1 cellular context compared by ENCODE assay signal in genomic region chr14:68795602-68796417, GRCh38.
TF ChIP-seq lines count a peak whose summit lies in the region.

No MANE protein-coding gene starts in this region.

TF ChIP-seq in GM12878, 131 proteins besides CTCF, POLR2A, EP300 and RAD21 (continued from another document and continues in another):
- no peak for TF ChIP-seq ZBTB33 (IDR thresholded peaks at IDR 0.05)
- peak; percentile 65 for TF ChIP-seq BCL3 (IDR thresholded peaks at IDR 0.05; ENCODE audit: borderline replicate concordance, insufficient read depth, low read depth, low read length, poor library complexity, severe bottlenecking)
- TF ChIP-seq RAD51 (IDR thresholded peaks at IDR 0.05) = no peak
- TF ChIP-seq FOXM1 (IDR thresholded peaks at IDR 0.05; ENCODE audit: low read depth, low read length) = no peak
- TF ChIP-seq MYB (IDR thresholded peaks at IDR 0.05; ENCODE audit: borderline replicate concordance, low read depth, low read length) = no peak
- peak; percentile 73; the same call in 1 of the 2 replicates for TF ChIP-seq RELB (IDR thresholded peaks at IDR 0.05; ENCODE audit: low read depth)
- TF ChIP-seq BACH1 (IDR thresholded peaks at IDR 0.05; ENCODE audit: borderline replicate concordance) = peak; percentile 57; the same call in 1 of the 2 replicates
- TF ChIP-seq IKZF2 (IDR thresholded peaks at IDR 0.05) = peak; percentile 77 to 83
- no peak for TF ChIP-seq PRDM15 (CRISPR knock-in tag; IDR thresholded peaks at IDR 0.05)
- peak; percentile 57 for TF ChIP-seq E4F1 (IDR thresholded peaks at IDR 0.05; ENCODE audit: borderline replicate concordance, partially characterized antibody)
- 0 out of 2 replicates have a peak, but pooled peaks have one; percentile 16 for TF ChIP-seq IRF5 (IDR thresholded peaks at IDR 0.05; ENCODE audit: borderline replicate concordance)
- TF ChIP-seq BCL11A (IDR thresholded peaks at IDR 0.05; ENCODE audit: low read depth, low read length) = peak; percentile 18
- no peak for TF ChIP-seq HDAC6 (IDR thresholded peaks at IDR 0.05; ENCODE audit: unreplicated experiment)
- TF ChIP-seq TARDBP (IDR thresholded peaks at IDR 0.05; ENCODE audit: borderline replicate concordance) = no peak
- TF ChIP-seq BMI1 (IDR thresholded peaks at IDR 0.05; ENCODE audit: borderline replicate concordance) = no peak
- no peak for TF ChIP-seq FOS (IDR thresholded peaks at IDR 0.05; ENCODE audit: borderline replicate concordance, extremely low read depth, insufficient read length)
- no peak for TF ChIP-seq RBBP5 (conservative IDR thresholded peaks at IDR 0.05)
- TF ChIP-seq MEF2A (IDR thresholded peaks at IDR 0.05; ENCODE audit: insufficient read depth, low read depth, low read length) = peak; percentile 66
- no peak for TF ChIP-seq YBX1 (IDR thresholded peaks at IDR 0.05)
- no peak for TF ChIP-seq CHD4 (IDR thresholded peaks at IDR 0.05)
- TF ChIP-seq ZNF384 (IDR thresholded peaks at IDR 0.05; ENCODE audit: borderline replicate concordance, low read depth, low read length) = peak; percentile 42; the same call in 1 of the 2 replicates
- TF ChIP-seq ZNF207 (IDR thresholded peaks at IDR 0.05; ENCODE audit: borderline replicate concordance) = peak; percentile 84; the same call in 1 of the 2 replicates
- no peak; the same call in 1 of the 2 replicates for TF ChIP-seq NBN (IDR thresholded peaks at IDR 0.05)
- TF ChIP-seq PML (IDR thresholded peaks at IDR 0.05; ENCODE audit: low read length) = no peak
- TF ChIP-seq FOXK2 (IDR thresholded peaks at IDR 0.05) = no peak
- no peak for TF ChIP-seq ZNF24 (IDR thresholded peaks at IDR 0.05)
- no peak for TF ChIP-seq EZH2 (IDR thresholded peaks at IDR 0.05; ENCODE audit: borderline replicate concordance, control insufficient read depth, low read depth, low read length)
- no peak for TF ChIP-seq E2F4 (IDR thresholded peaks at IDR 0.05; ENCODE audit: low read depth, low read length)
- TF ChIP-seq POU2F2 (IDR thresholded peaks at IDR 0.05; ENCODE audit: borderline replicate concordance, low read depth, low read length) = peak; percentile 67; the same call in 1 of the 3 replicates
- TF ChIP-seq CBFB (IDR thresholded peaks at IDR 0.05; ENCODE audit: low read depth) = no peak; the same call in none of the 2 replicates
- peak; percentile 35 to 88; a peak in 2 of 4 replicates for TF ChIP-seq BHLHE40 (IDR thresholded peaks at IDR 0.05; ENCODE audit: borderline replicate concordance in 1 of 2, low read depth in 2 of 2, low read length in 1 of 2)
- no peak; the same call in none of the 2 replicates for TF ChIP-seq SPI1 (IDR thresholded peaks at IDR 0.05; ENCODE audit: borderline replicate concordance, insufficient read depth, low read depth, low read length)
- no peak for TF ChIP-seq MTA2 (IDR thresholded peaks at IDR 0.05; ENCODE audit: low read depth)
- no peak for TF ChIP-seq CREB1 (IDR thresholded peaks at IDR 0.05; ENCODE audit: low read depth)
- TF ChIP-seq DPF2 (IDR thresholded peaks at IDR 0.05) = peak; percentile 93
- no peak for TF ChIP-seq IRF4 (IDR thresholded peaks at IDR 0.05; ENCODE audit: low read depth, low read length)
- TF ChIP-seq CBX3 (IDR thresholded peaks at IDR 0.05; ENCODE audit: borderline replicate concordance, low read depth) = no peak
- no peak for TF ChIP-seq HCFC1 (IDR thresholded peaks at IDR 0.05; ENCODE audit: low read length)
- peak; percentile 86 for TF ChIP-seq ZNF687 (IDR thresholded peaks at IDR 0.05)
- no peak for TF ChIP-seq CHD1 (IDR thresholded peaks at IDR 0.05; ENCODE audit: low read depth, low read length)
- no peak for TF ChIP-seq USF1 (IDR thresholded peaks at IDR 0.05; ENCODE audit: borderline replicate concordance, extremely low read length, insufficient read depth, low read depth, low read length)
- peak; percentile 54; the same call in 1 of the 2 replicates for TF ChIP-seq RB1 (IDR thresholded peaks at IDR 0.05; ENCODE audit: borderline replicate concordance)
- TF ChIP-seq STAT1 (conservative IDR thresholded peaks at IDR 0.05) = no peak
- TF ChIP-seq CEBPB (IDR thresholded peaks at IDR 0.05; ENCODE audit: borderline replicate concordance in 1 of 2, low read depth in 2 of 2, low read length in 2 of 2) = no peak
- peak; percentile 90 for TF ChIP-seq EED (IDR thresholded peaks at IDR 0.05; ENCODE audit: low read depth)
- no peak for TF ChIP-seq STAT3 (IDR thresholded peaks at IDR 0.05; ENCODE audit: low read depth, low read length)
- TF ChIP-seq SP1 (IDR thresholded peaks at IDR 0.05; ENCODE audit: low read depth, low read length) = peak; percentile 47
